Comparison of ENCODE assay signal across 14 cellular contexts in the genomic region with DNA sequence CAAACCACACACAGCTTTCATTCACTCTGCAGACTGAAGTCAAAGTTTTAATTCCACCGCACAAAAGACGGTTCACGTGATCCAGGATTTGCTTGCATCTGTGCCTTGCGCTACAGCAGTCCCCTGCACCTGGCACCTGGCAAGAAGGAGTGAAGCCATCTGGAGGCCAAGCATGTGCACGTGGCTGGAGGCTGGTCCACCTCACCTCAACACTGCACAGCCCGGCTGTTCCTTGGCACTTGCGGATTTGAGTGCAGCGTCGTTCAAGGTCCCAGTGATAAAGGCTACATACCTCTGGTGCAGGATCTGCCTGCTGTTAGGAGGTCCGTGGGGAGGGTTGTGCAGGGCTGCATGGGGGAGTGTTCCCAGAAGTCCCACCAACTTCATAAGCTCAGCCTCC.
"Had no signal": no experiment of that assay in that cellular context is flagged by ENCODE, and none has a peak within 500 bp of the region (broad histone marks: within the 10 kb centered on the region; RNA-seq: fewer than 3 reads in every experiment).

No MANE protein-coding gene starts in this region.

- H3K4me3 ChIP-seq: esophagus squamous epithelium, gastroesophageal sphincter, psoas muscle, right lobe of liver, spleen had no signal

- H3K9me3 ChIP-seq: esophagus squamous epithelium, gastroesophageal sphincter, psoas muscle, right lobe of liver, spleen had no signal

- H3K36me3 ChIP-seq: spleen had no signal

- DNase-seq: esophagus squamous epithelium; foreskin fibroblast; immature natural killer cell; kidney; psoas muscle; spleen; stimulated activated CD4-positive, alpha-beta T cell treated with anti-CD3 and anti-CD28 coated beads, Interleukin-15, amount 100 ng/mL, for 24 hours; stimulated activated CD4-positive, alpha-beta T cell treated with anti-CD3 and anti-CD28 coated beads, Interleukin-1b, Interleukin-23, amount 100 ng/mL, for 48 hours; stimulated activated CD4-positive, alpha-beta T cell treated with anti-CD3 and anti-CD28 coated beads, Interleukin-4, amount 100 ng/mL, for 24 hours; stimulated activated naive CD8-positive, alpha-beta T cell treated with anti-CD3 and anti-CD28 coated beads, Interleukin-15, amount 100 ng/mL, for 72 hours; trophoblast cell had no signal

- ATAC-seq: gastroesophageal sphincter; psoas muscle; right lobe of liver; stimulated activated memory B cell treated with anti-CD40 and anti-IgM and Interleukin-4, amounts not matched to agents 10 μg/mL and 1 μg/mL and 100 μg/mL, for 72 hours; stimulated activated naive CD8-positive, alpha-beta T cell treated with anti-CD3 and anti-CD28 coated beads, Interleukin-15, amount 100 ng/mL, for 72 hours had no signal

- H3K27ac ChIP-seq: esophagus squamous epithelium, gastroesophageal sphincter, psoas muscle, right lobe of liver, spleen had no signal

- H3K4me1 ChIP-seq: right lobe of liver, spleen had no signal

- H3K27me3 ChIP-seq: esophagus squamous epithelium, gastroesophageal sphincter, right lobe of liver had no signal
